In genomic region chr19:18571564-18572344, GRCh38 we compare ENCODE assay signal across 8 cellular contexts. TPM values are rescaled to one million over a fixed set of nuclear protein-coding genes. Genes with fewer than 3 reads are reported as not detected.
A peak's percentile ranks its signal among the peaks of the same experiment; 100 is the strongest.
DNase-seq lines count a peak whose midpoint lies in the region; ATAC-seq lines count a peak whose summit lies in the region.

Gene UBA52 (plus strand): TSS chr19:18571857. CDS start chr19:18573301, 1,444 bp downstream.

- peak; percentile 83 for ATAC-seq in GM21528 (IDR thresholded peaks at IDR 0.05; ENCODE audit: low FRiP score, unreplicated experiment)

- peaks cover 6% of the 10 kb centered on the region for H3K36me3 Mint-ChIP-seq in IgD-negative memory B cell

- H3K27ac Mint-ChIP-seq in IgD-negative memory B cell: peak within 1 kb of the TSS; percentile 95 to 98 (median 97)

- DNase-seq in DMS 273 treated with DMSO at 0.1 percent for 48 hours (lab: John Stamatoyannopoulos, UW): peak; percentile 93
- peak; percentile 90 for DNase-seq in OCI-M2 (lab: John Stamatoyannopoulos, UW; ENCODE audit: unreplicated experiment)
- peak; percentile 98 for DNase-seq in activated T-cell treated with anti-CD3 and anti-CD28 coated beads for 4 hours
- DNase-seq in epidermal melanocyte (ENCODE audit: insufficient read length, low spot score): peak; percentile 79
- DNase-seq in mucosa of gallbladder (ENCODE audit: low spot score): peak; percentile 98
- DNase-seq in stimulated activated CD8-positive, alpha-beta memory T cell treated with anti-CD3 and anti-CD28 coated beads, Interleukin-4, amount 100 ng/mL, for 4 hours (ENCODE audit: low read depth in 2 of 2, low spot score in 1 of 2): peak; percentile 98

- no peaks in the 10 kb centered on the region for H3K9me3 Mint-ChIP-seq in IgD-negative memory B cell

- H3K4me1 Mint-ChIP-seq in IgD-negative memory B cell: peaks cover 15 to 23% (median 21%) of the 10 kb centered on the region in 3 donors

- H3K27me3 Mint-ChIP-seq in IgD-negative memory B cell: no peaks in the 10 kb centered on the region

- H3K4me3 Mint-ChIP-seq in IgD-negative memory B cell: peak within 1 kb of the TSS; percentile 93 to 99 (median 96)

RNA-seq across cellular contexts. Expression of gene UBA52, which starts in this region (rescaled TPM):
- 1,891 TPM for polyA plus RNA-seq in IgD-negative memory B cell
- total RNA-seq in mucosa of gallbladder: 878 TPM

Comparison
In these comparisons a context has a peak if more than half of its experiments do, and no peak if none do; other contexts are left out.
1. Peak in every context shown above with its lines: DNase-seq and ATAC-seq.